Comparison of ENCODE assay signal across 1 cellular context in genomic region chr11:43327987-43328386, GRCh38.
TF ChIP-seq lines count a peak whose summit lies in the region.

No MANE protein-coding gene starts in this region.

TF ChIP-seq in HepG2, 621 proteins besides CTCF, POLR2A, EP300 and RAD21:
- TF ChIP-seq ZBTB43 (CRISPR knock-in tag; conservative IDR thresholded peaks at IDR 0.05) (no peak), SMAD1 (CRISPR knock-in tag; IDR thresholded peaks at IDR 0.05; ENCODE audit: borderline replicate concordance, low read depth) (no peak), GLI4 (CRISPR knock-in tag; IDR thresholded peaks at IDR 0.05; ENCODE audit: borderline replicate concordance) (no peak), ZNF572 (CRISPR knock-in tag; IDR thresholded peaks at IDR 0.05) (no peak)
- TF ChIP-seq, protein P1, sequence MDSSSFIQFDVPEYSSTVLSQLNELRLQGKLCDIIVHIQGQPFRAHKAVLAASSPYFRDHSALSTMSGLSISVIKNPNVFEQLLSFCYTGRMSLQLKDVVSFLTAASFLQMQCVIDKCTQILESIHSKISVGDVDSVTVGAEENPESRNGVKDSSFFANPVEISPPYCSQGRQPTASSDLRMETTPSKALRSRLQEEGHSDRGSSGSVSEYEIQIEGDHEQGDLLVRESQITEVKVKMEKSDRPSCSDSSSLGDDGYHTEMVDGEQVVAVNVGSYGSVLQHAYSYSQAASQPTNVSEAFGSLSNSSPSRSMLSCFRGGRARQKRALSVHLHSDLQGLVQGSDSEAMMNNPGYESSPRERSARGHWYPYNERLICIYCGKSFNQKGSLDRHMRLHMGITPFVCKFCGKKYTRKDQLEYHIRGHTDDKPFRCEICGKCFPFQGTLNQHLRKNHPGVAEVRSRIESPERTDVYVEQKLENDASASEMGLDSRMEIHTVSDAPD (CRISPR knock-in tag; IDR thresholded peaks at IDR 0.05): no peak
TF ChIP-seq in HepG2: peak in this region for 0.
